ENCODE assay signal across 8 cellular contexts in genomic region chr9:89318123-89319014, GRCh38. TPM values are rescaled to one million over a fixed set of nuclear protein-coding genes. Genes with fewer than 3 reads are reported as not detected.
DNase-seq lines count a peak whose midpoint lies in the region; ATAC-seq and TF ChIP-seq lines count a peak whose summit lies in the region.

TSS of gene SECISBP2 (plus strand) at chr9:89318500. CDS start at chr9:89318577, 77 bp downstream.

- intact Hi-C loops in PC-9 (cut with micrococcal nuclease; ENCODE audit: unreplicated experiment): loop anchor here (1.0 to 10.0 kb wide), 3 partner anchors 231 to 724 kb away; no protein-coding TSS in a partner anchor

- H3K27ac ChIP-seq in PC-9 (peak within 1 kb of the TSS; percentile 93), mucosa of rectum (ENCODE audit: low read depth in 2 of 2, low read length in 2 of 2) (peak within 1 kb of the TSS; percentile 99 to 100)

- H2AFZ ChIP-seq in PC-9: peak within 1 kb of the TSS; percentile 60

- in situ Hi-C loops in KBM-7 (cut with MboI; ENCODE audit: low pct_unique_long_range_greater_than_20kb, low sequenced_read_pairs): no loop called here

- no peaks in the 10 kb centered on the region for H3K9me2 ChIP-seq in PC-9 (ENCODE audit: insufficient read depth)

- BruUV-seq in PC-9 (replicated peaks; lab: Mats Ljungman, UMichigan): no TSS peak

- TF ChIP-seq CTCF in PC-9 (conservative IDR thresholded peaks at IDR 0.05) (peak; percentile 74), epithelial cell of proximal tubule (conservative IDR thresholded peaks at IDR 0.05; ENCODE audit: low read depth, low read length) (no peak)

- peak within 1 kb of the TSS; percentile 72 for H3K4me3 ChIP-seq in PC-9
- H3K4me3 ChIP-seq in epithelial cell of proximal tubule (ENCODE audit: low read depth, low read length): peak within 1 kb of the TSS; percentile 72
- peak within 1 kb of the TSS; percentile 75 to 91 for H3K4me3 ChIP-seq in mucosa of rectum (ENCODE audit: low read length in 2 of 2)

- H3K4me2 ChIP-seq in PC-9: peak within 1 kb of the TSS; percentile 92

- H4K20me1 ChIP-seq in PC-9 (ENCODE audit: insufficient read depth): peaks cover 11% of the 10 kb centered on the region; the same call in 1 of the 2 replicates

- H3K79me2 ChIP-seq in PC-9 (ENCODE audit: low read depth): peaks cover 88% of the 10 kb centered on the region

- H3K27me3 ChIP-seq in PC-9 (ENCODE audit: insufficient read depth, low read depth) (no peaks in the 10 kb centered on the region), mucosa of rectum (ENCODE audit: control insufficient read depth in 2 of 2, insufficient read depth in 2 of 2, low read length in 2 of 2) (no peaks in the 10 kb centered on the region)

- POLR2A ChIA-PET in PC-9 (lab: Charles Lee; ENCODE audit: unreplicated experiment): no interaction called here

- H3K4me1 ChIP-seq in PC-9 (replicated peaks; ENCODE audit: insufficient read depth) (peaks cover 54% of the 10 kb centered on the region), mucosa of rectum (ENCODE audit: control insufficient read depth in 2 of 2, insufficient read depth in 2 of 2, low read length in 2 of 2) (peaks cover 18% of the 10 kb centered on the region in 2 donors)

- H3K9ac ChIP-seq in mucosa of rectum (ENCODE audit: low read depth in 1 of 2, low read length in 2 of 2): peak within 1 kb of the TSS; percentile 94 to 98

- H3F3A ChIP-seq in PC-9 (ENCODE audit: insufficient read depth, low read depth): peaks cover 48% of the 10 kb centered on the region

- CTCF ChIA-PET in PC-9 (lab: Charles Lee): interaction anchor here (0.6 to 1.8 kb wide), 2 partner anchors 230 to 273 kb away, joined by 3 to 6 read pairs; no protein-coding TSS in a partner anchor

- DNase-seq in DMS79 (lab: John Stamatoyannopoulos, UW) (peak; percentile 67), KBM-7 (peak; percentile 98), PC-9 (peak; percentile 89 to 99), epithelial cell of proximal tubule (ENCODE audit: low read depth) (peak; percentile 83)
- DNase-seq in activated T-cell treated with anti-CD3 and anti-CD28 coated beads, Interleukin-2, amount 50 U/mL, for 1 hour: peak; percentile 96
- peak; percentile 98 for DNase-seq in stimulated activated CD8-positive, alpha-beta memory T cell treated with anti-CD3 and anti-CD28 coated beads, Interleukin-4, amount 100 ng/mL, for 48 hours

- H3K9me3 ChIP-seq in PC-9 (ENCODE audit: insufficient read depth, low read depth): no peaks in the 10 kb centered on the region
- H3K9me3 ChIP-seq in mucosa of rectum (ENCODE audit: control insufficient read depth in 2 of 2, low read length in 2 of 2): no peaks in the 10 kb centered on the region

- H3K36me3 ChIP-seq in PC-9 (ENCODE audit: low read depth) (peaks cover 28% of the 10 kb centered on the region), mucosa of rectum (ENCODE audit: control insufficient read depth in 2 of 2, insufficient read depth in 2 of 2, low read length in 2 of 2) (peaks cover 4 to 5% of the 10 kb centered on the region in 2 donors)

- ATAC-seq in GM21717 (IDR thresholded peaks at IDR 0.05; ENCODE audit: unreplicated experiment): peak; percentile 84

RNA-seq across cellular contexts. Expression of gene SECISBP2, which starts in this region (rescaled TPM):
- total RNA-seq in PC-9 (2021): 33.3 and 41.4 TPM in 2 replicates
- 32.3 and 38.8 TPM in 2 replicates for total RNA-seq in epithelial cell of proximal tubule

Comparison
In these comparisons a context has a peak if more than half of its experiments do, and no peak if none do; other contexts are left out.
1. Peak in every context shown above with its lines: DNase-seq, ATAC-seq, H3K4me3 ChIP-seq and H3K27ac ChIP-seq.